ENCODE assay signal across 32 cellular contexts in genomic region chr9:14529629-14530028, GRCh38.
"Had no signal": no experiment of that assay in that cellular context is flagged by ENCODE, and none has a peak within 500 bp of the region (broad histone marks: within the 10 kb centered on the region; RNA-seq: fewer than 3 reads in every experiment).

No MANE protein-coding gene starts in this region.

- ATAC-seq: activated CD8-positive, alpha-beta memory T cell treated with anti-CD3 and anti-CD28 coated beads, Interleukin-2, amount 10 ng/mL, durations not matched to agents 7 days and 5 days; activated naive CD8-positive, alpha-beta T cell treated with anti-CD3 and anti-CD28 coated beads, Interleukin-2, amount 50 U/mL, for 24 hours; Right ventricle myocardium inferior had no signal

- H3K4me3 ChIP-seq: PC-9 had no signal

- H3K36me3 ChIP-seq: brain microvascular endothelial cell, WERI-Rb-1 had no signal

- H3K27ac ChIP-seq: brain microvascular endothelial cell, KMS-11, PC-9, RWPE1, WERI-Rb-1 had no signal

- H3K4me2 ChIP-seq: KMS-11, PC-9 had no signal

- H3K27me3 ChIP-seq: brain microvascular endothelial cell had no signal

- DNase-seq: activated CD4-positive, alpha-beta memory T cell treated with anti-CD3 and anti-CD28 coated beads, Interleukin-2, amount 10 ng/mL, durations not matched to agents 7 days and 5 days; activated CD4-positive, alpha-beta T cell treated with anti-CD3 and anti-CD28 coated beads for 1 hour; activated CD4-positive, alpha-beta T cell treated with anti-CD3 and anti-CD28 coated beads for 48 hours; activated CD4-positive, CD25-positive, alpha-beta regulatory T cell; activated CD8-positive, alpha-beta memory T cell treated with anti-CD3 and anti-CD28 coated beads for 24 hours; activated CD8-positive, alpha-beta memory T cell treated with anti-CD3 and anti-CD28 coated beads, Interleukin-2, amount 10 ng/mL, durations not matched to agents 7 days and 5 days; activated CD8-positive, alpha-beta memory T cell treated with anti-CD3 and anti-CD28 coated beads, Interleukin-2, amount 50 U/mL, for 48 hours; activated effector memory CD4-positive, alpha-beta T cell treated with Interleukin-2 at 50 U/mL for 16 hours; activated naive CD4-positive, alpha-beta T cell treated with anti-CD3 and anti-CD28 coated beads, Interleukin-2, amount 10 ng/mL, durations not matched to agents 7 days and 5 days; activated naive CD8-positive, alpha-beta T cell treated with anti-CD3 and anti-CD28 coated beads, Interleukin-2, amount 50 U/mL, for 24 hours; activated T-cell treated with anti-CD3 and anti-CD28 coated beads, Interleukin-2, amount 50 U/mL, for 48 hours; anterior cingulate cortex; brain microvascular endothelial cell; central memory CD4-positive, alpha-beta T cell; MM.1S; MV-4-11; NCI-H1105; NCI-H1436; NCI-H2029 treated with DMSO at 0.1 percent for 48 hours; NCI-H2107; NCI-H2171; NCI-H524; NCI-H748 treated with DMSO at 0.1 percent for 48 hours; NK-92 treated with Interleukin-12 subunit alpha and Interleukin-12 subunit beta, amount 100 ng/mL, for 24 hours; PC-9; SIG-M5; T1000; WERI-Rb-1 had no signal

- H3K9ac ChIP-seq: KMS-11 had no signal

- H2AFZ ChIP-seq: PC-9 had no signal

- FAIRE-seq: RCC 7860 had no signal
